ENCODE assay signal across 29 cellular contexts in genomic region chr12:20183563-20183962, GRCh38.
DNase-seq lines count a peak whose midpoint lies in the region; ATAC-seq and TF ChIP-seq lines count a peak whose summit lies in the region.
"Had no signal": no experiment of that assay in that cellular context is flagged by ENCODE, and none has a peak within 500 bp of the region (broad histone marks: within the 10 kb centered on the region; RNA-seq: fewer than 3 reads in every experiment).

No MANE protein-coding gene starts in this region.

- H3K27me3 ChIP-seq in SK-N-SH (ENCODE audit: insufficient read depth) (no peaks in the 10 kb centered on the region), tibial nerve (no peaks in the 10 kb centered on the region)
- H3K27me3 ChIP-seq: SJCRH30, uterus had no signal

- no peak for TF ChIP-seq EP300 in SK-N-SH (IDR thresholded peaks at IDR 0.05; ENCODE audit: borderline replicate concordance in 1 of 2, low read depth in 1 of 2, low read length in 1 of 2)
- no peak for TF ChIP-seq EP300 in tibial nerve (IDR thresholded peaks at IDR 0.05)

- H2AFZ ChIP-seq in SK-N-SH (ENCODE audit: low read depth), result peak overlapping the region; percentile 71

- peak; percentile 36 for DNase-seq in AG04449 (ENCODE audit: low read depth, low spot score)
- no peak for DNase-seq in SK-N-SH
- DNase-seq in choroid plexus epithelial cell (ENCODE audit: low read depth), result peak; percentile 84
- peak; percentile 58 for DNase-seq in iris pigment epithelial cell (ENCODE audit: low read depth)
- DNase-seq in tibial nerve (ENCODE audit: low spot score in 2 of 2), result no peak
- DNase-seq in NCI-H187 (lab: John Stamatoyannopoulos, UW), result no peak
- DNase-seq: activated CD4-positive, alpha-beta T cell treated with anti-CD3 and anti-CD28 coated beads, Interleukin-2, amount 10 ng/mL, durations not matched to agents 24 days and 14 days; activated naive CD4-positive, alpha-beta T cell treated with Interleukin-2 at 50 U/mL for 16 hours; activated T-cell treated with anti-CD3 and anti-CD28 coated beads, Interleukin-2, amount 50 U/mL, for 48 hours; anterior cingulate cortex; DMS79 treated with DMSO at 0.1 percent for 48 hours; effector CD8-positive, alpha-beta T cell; H9; Karpas-422; left cardiac atrium; MV-4-11; NCI-H146; NCI-H2171 treated with DMSO at 0.1 percent for 48 hours; NCI-H526; nucleus accumbens; SJCRH30; stimulated activated CD4-positive, alpha-beta T cell treated with anti-CD3 and anti-CD28 coated beads, Interleukin-12 subunit alpha, Interleukin-12 subunit beta, amount 100 ng/mL, for 4 hours; stimulated activated CD4-positive, alpha-beta T cell treated with anti-CD3 and anti-CD28 coated beads, Interleukin-4, amount 100 ng/mL, for 4 hours; stimulated activated naive CD4-positive, alpha-beta T cell; uterus had no signal

- no peaks in the 10 kb centered on the region for H4K20me1 ChIP-seq in SK-N-SH (ENCODE audit: insufficient read depth)

- H3K27ac ChIP-seq in SK-N-SH (ENCODE audit: low read depth in 2 of 2, low read length in 1 of 2), result no peak overlapping the region
- no peak overlapping the region for H3K27ac ChIP-seq in tibial nerve
- H3K27ac ChIP-seq: A549, SJCRH30, uterus had no signal

- H3K4me2 ChIP-seq in SK-N-SH, result no peak overlapping the region
- H3K4me2 ChIP-seq: A549 had no signal

- no peak for ATAC-seq in HG02981 (IDR thresholded peaks at IDR 0.05; ENCODE audit: unreplicated experiment)
- ATAC-seq in HG03439 (IDR thresholded peaks at IDR 0.05; ENCODE audit: unreplicated experiment), result no peak
- ATAC-seq: A549, GM12878 had no signal

- H3K9me3 ChIP-seq in SK-N-SH, result no peaks in the 10 kb centered on the region
- no peaks in the 10 kb centered on the region for H3K9me3 ChIP-seq in tibial nerve
- H3K9me3 ChIP-seq: A549, SJCRH30, uterus had no signal

- CTCF ChIA-PET in AG04449 (lab: Yijun Ruan, JAX), result interaction anchor here (0.5 to 1.3 kb wide), 2 partner anchors 9 to 384 kb away, joined by 3 to 4 read pairs; no protein-coding TSS in a partner anchor
- CTCF ChIA-PET in SK-N-SH (lab: Yijun Ruan, JAX), result no interaction called here

- peaks cover 0 to 9% of the 10 kb centered on the region in 2 experiments; a peak in 3 of 4 replicates for H3K4me1 ChIP-seq in SK-N-SH (ENCODE audit: control insufficient read depth in 1 of 2, insufficient read depth in 2 of 2, low read depth in 1 of 2, low read length in 1 of 2)
- H3K4me1 ChIP-seq in tibial nerve, result no peaks in the 10 kb centered on the region
- H3K4me1 ChIP-seq: A549, uterus had no signal

- H3K36me3 ChIP-seq in SK-N-SH (replicated peaks in 1 of 2; ENCODE audit: control insufficient read depth in 1 of 2, insufficient read depth in 2 of 2, low read length in 1 of 2) (no peaks in the 10 kb centered on the region), tibial nerve (no peaks in the 10 kb centered on the region)
- H3K36me3 ChIP-seq: SJCRH30, uterus had no signal

- H3K9me2 ChIP-seq in SK-N-SH, result no peaks in the 10 kb centered on the region

- H3K4me3 ChIP-seq in AG04449 (ENCODE audit: low read depth, low read length) (no peak overlapping the region), SK-N-SH (ENCODE audit: low read depth in 2 of 2, low read length in 1 of 2) (no peak overlapping the region), choroid plexus epithelial cell (ENCODE audit: low read depth, low read length) (no peak overlapping the region), tibial nerve (no peak overlapping the region)
- H3K4me3 ChIP-seq: A549, GM12878, SJCRH30, uterus had no signal

- H3K9ac ChIP-seq in SK-N-SH, result no peak overlapping the region

- WGBS in SK-N-SH (ENCODE audit: low lambda C conversion rate), result 58% methylated on average over 1 of the region's 1 CpG
- 42 to 44% methylated on average over 1 of the region's 1 CpG for WGBS in tibial nerve, 2 donors

- no peak for TF ChIP-seq POLR2A in tibial nerve (IDR thresholded peaks at IDR 0.05)

- H3K79me2 ChIP-seq in SK-N-SH (ENCODE audit: insufficient read depth), result no peaks in the 10 kb centered on the region

- H3F3A ChIP-seq in SK-N-SH (replicated peaks; ENCODE audit: insufficient read depth), result no peaks in the 10 kb centered on the region

- POLR2A ChIA-PET in AG04449 (lab: Yijun Ruan, JAX) (no interaction called here), SK-N-SH (lab: Yijun Ruan, JAX) (no interaction called here)

- TF ChIP-seq RAD21 in SK-N-SH (IDR thresholded peaks at IDR 0.05; ENCODE audit: low read length), result no peak

- TF ChIP-seq CTCF in AG04449 (IDR thresholded peaks at IDR 0.05; ENCODE audit: insufficient read depth, low read length, missing control alignments) (no peak), SK-N-SH (IDR thresholded peaks at IDR 0.05) (no peak), choroid plexus epithelial cell (conservative IDR thresholded peaks at IDR 0.05; ENCODE audit: low read depth, low read length) (no peak), tibial nerve (IDR thresholded peaks at IDR 0.05) (no peak)

TF ChIP-seq in SK-N-SH, 30 proteins besides CTCF, POLR2A, EP300 and RAD21:
- TF ChIP-seq GATA2 (CRISPR knock-in tag; IDR thresholded peaks at IDR 0.05) (no peak), JUND (IDR thresholded peaks at IDR 0.05) (no peak), GABPA (IDR thresholded peaks at IDR 0.05; ENCODE audit: low read depth) (no peak), ELF1 (IDR thresholded peaks at IDR 0.05) (no peak), TEAD4 (IDR thresholded peaks at IDR 0.05; ENCODE audit: borderline replicate concordance, insufficient read depth) (no peak)

Comparison
In these comparisons a context has a peak if more than half of its experiments do, and no peak if none do; other contexts are left out.
1. DNase-seq: peak in AG04449 (single experiment), choroid plexus epithelial cell (single experiment) and iris pigment epithelial cell (single experiment); none in SK-N-SH (single experiment), tibial nerve (0 of 2) and NCI-H187 (0 of 2).